Comparison of ENCODE assay signal across 20 cellular contexts in genomic region chr4:16636304-16636703, GRCh38.
"Had no signal": no experiment of that assay in that cellular context is flagged by ENCODE, and none has a peak within 500 bp of the region (broad histone marks: within the 10 kb centered on the region; RNA-seq: fewer than 3 reads in every experiment).

No MANE protein-coding gene starts in this region.

- H3K4me3 ChIP-seq: coronary artery, heart left ventricle, lung, spleen, testis, transverse colon had no signal

- H3K27ac ChIP-seq: coronary artery, heart left ventricle, spleen, testis, transverse colon had no signal

- H3K36me3 ChIP-seq: heart left ventricle, spleen, transverse colon had no signal

- H3K4me1 Mint-ChIP-seq: naive thymus-derived CD4-positive, alpha-beta T cell; stimulated activated memory B cell treated with anti-CD40 and anti-IgM and Interleukin-4, amounts not matched to agents 10 μg/mL and 1 μg/mL and 100 μg/mL, for 72 hours had no signal

- H3K27me3 ChIP-seq: heart left ventricle, spleen, testis, transverse colon had no signal

- DNase-seq: cerebellar nuclear complex; effector CD8-positive, alpha-beta T cell; heart left ventricle; hippocampal formation; left colon; left ventricle myocardium superior; mesenchymal stem cell; naive thymus-derived CD4-positive, alpha-beta T cell; posterior cingulate gyrus; spleen; stimulated activated CD4-positive, alpha-beta T cell treated with anti-CD3 and anti-CD28 coated beads, Interleukin-15, amount 100 ng/mL, for 24 hours; stimulated activated CD4-positive, alpha-beta T cell treated with anti-CD3 and anti-CD28 coated beads, Interleukin-1b, Interleukin-23, amount 100 ng/mL, for 48 hours; stimulated activated CD4-positive, alpha-beta T cell treated with anti-CD3 and anti-CD28 coated beads, Interleukin-4, amount 100 ng/mL, for 24 hours; testis; transverse colon had no signal

- H3K27ac Mint-ChIP-seq: naive thymus-derived CD4-positive, alpha-beta T cell; stimulated activated memory B cell treated with anti-CD40 and anti-IgM and Interleukin-4, amounts not matched to agents 10 μg/mL and 1 μg/mL and 100 μg/mL, for 72 hours; stimulated activated naive CD8-positive, alpha-beta T cell treated with anti-CD3 and anti-CD28 coated beads, Interleukin-15, Interleukin-2, amounts not matched to agents 100 ng/mL and 50 ng/mL, for 24 hours had no signal

- H3K4me3 Mint-ChIP-seq: stimulated activated memory B cell treated with anti-CD40 and anti-IgM and Interleukin-4, amounts not matched to agents 10 μg/mL and 1 μg/mL and 100 μg/mL, for 72 hours; stimulated activated naive CD8-positive, alpha-beta T cell treated with anti-CD3 and anti-CD28 coated beads, Interleukin-15, Interleukin-2, amounts not matched to agents 100 ng/mL and 50 ng/mL, for 24 hours had no signal

- H3K4me1 ChIP-seq: transverse colon had no signal

- ATAC-seq: esophagus mucosa; heart left ventricle; left colon; left ventricle myocardium superior; naive thymus-derived CD4-positive, alpha-beta T cell; stimulated activated memory B cell treated with anti-CD40 and anti-IgM and Interleukin-4, amounts not matched to agents 10 μg/mL and 1 μg/mL and 100 μg/mL, for 72 hours had no signal

- H3K9me3 Mint-ChIP-seq: stimulated activated memory B cell treated with anti-CD40 and anti-IgM and Interleukin-4, amounts not matched to agents 10 μg/mL and 1 μg/mL and 100 μg/mL, for 72 hours had no signal

- H3K36me3 Mint-ChIP-seq: naive thymus-derived CD4-positive, alpha-beta T cell; stimulated activated memory B cell treated with anti-CD40 and anti-IgM and Interleukin-4, amounts not matched to agents 10 μg/mL and 1 μg/mL and 100 μg/mL, for 72 hours had no signal

- H3K9me3 ChIP-seq: testis had no signal

- H3K27me3 Mint-ChIP-seq: stimulated activated memory B cell treated with anti-CD40 and anti-IgM and Interleukin-4, amounts not matched to agents 10 μg/mL and 1 μg/mL and 100 μg/mL, for 72 hours had no signal
